Comparison of ENCODE assay signal across 23 cellular contexts in the genomic region with DNA sequence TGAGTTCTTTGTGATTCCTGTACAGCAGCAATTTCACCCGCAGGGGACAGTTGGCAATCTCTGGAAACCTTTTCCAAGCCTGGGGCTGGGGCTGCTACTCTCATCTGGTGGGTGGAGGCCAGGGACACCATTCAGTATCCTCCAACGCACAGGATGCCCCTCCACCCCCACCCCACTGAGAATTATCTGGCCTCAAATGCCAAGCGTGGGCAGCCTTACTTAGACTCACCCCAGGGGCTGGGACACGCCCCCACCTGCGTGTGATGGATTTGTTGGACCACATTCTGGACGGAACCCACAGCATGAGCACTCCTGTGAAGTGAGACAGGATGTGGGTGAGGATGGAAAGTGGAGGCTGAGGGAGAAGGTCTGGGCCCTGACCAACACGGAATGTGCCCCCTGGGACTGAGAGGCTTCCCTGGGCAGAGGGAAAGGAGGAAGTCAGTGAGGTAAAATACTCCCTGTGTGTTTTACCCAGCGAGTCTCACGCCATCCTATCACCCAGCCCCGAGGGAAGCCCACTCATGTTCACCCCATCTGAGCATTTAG. TPM values are rescaled to one million over a fixed set of nuclear protein-coding genes. Genes with fewer than 3 reads are reported as not detected.
A peak's percentile ranks its signal among the peaks of the same experiment; 100 is the strongest.
DNase-seq lines count a peak whose midpoint lies in the region; ATAC-seq, FAIRE-seq and TF ChIP-seq lines count a peak whose summit lies in the region.
"Had no signal": no experiment of that assay in that cellular context is flagged by ENCODE, and none has a peak within 500 bp of the region (broad histone marks: within the 10 kb centered on the region; RNA-seq: fewer than 3 reads in every experiment).

No MANE protein-coding gene starts in this region.

- in situ Hi-C loops in GM23248 (cut with MboI) = no loop called here
- in situ Hi-C loops in transverse colon (cut with MboI; ENCODE audit: low pct_ligation_motif_present in 1 of 4, low pct_unique_long_range_greater_than_20kb in 1 of 4, low sequenced_read_pairs in 3 of 4) = no loop called here

- H3K9me3 ChIP-seq in BLaER1 treated with 17β-estradiol and CSF1 and Interleukin-3, amounts not matched to agents 10 nM and 100 nM (replicated peaks in 1 of 11) = peaks cover 0 to 5% (median 0%) of the 10 kb centered on the region in 11 experiments; a peak in 3 of 22 replicates
- H3K9me3 ChIP-seq in H1 (ENCODE audit: insufficient read depth in 2 of 2, low read depth in 1 of 2, low read length in 1 of 2) (no peaks in the 10 kb centered on the region), GM23248 (ENCODE audit: low read depth) (no peaks in the 10 kb centered on the region), transverse colon (no peaks in the 10 kb centered on the region)
- H3K9me3 ChIP-seq: BE2C had no signal

- no peak overlapping the region for H3K18ac ChIP-seq in H1 (ENCODE audit: extremely low read depth, low read length)

- TF ChIP-seq CTCF in NB4 (IDR thresholded peaks at IDR 0.05; ENCODE audit: low read depth, low read length) (no peak), H1 (IDR thresholded peaks at IDR 0.05; ENCODE audit: control extremely low read depth in 1 of 3, insufficient read depth in 1 of 3, low read depth in 1 of 3, low read length in 3 of 3) (no peak), transverse colon (IDR thresholded peaks at IDR 0.05) (no peak)

- H2AFZ ChIP-seq in H1 (ENCODE audit: low read length) (no peak overlapping the region), GM23248 (no peak overlapping the region)

- POLR2A ChIA-PET in H1 (lab: Charles Lee; ENCODE audit: partially characterized antibody) = interaction anchor here (0.7 to 1.9 kb wide), 3 partner anchors 9 to 119 kb away, joined by 3 to 5 read pairs (median 3); no protein-coding TSS in a partner anchor

- H3K27ac Mint-ChIP-seq in stimulated activated memory B cell treated with anti-CD40 and anti-IgM and Interleukin-4, amounts not matched to agents 10 μg/mL and 1 μg/mL and 100 μg/mL, for 72 hours = no peak overlapping the region
- H3K27ac Mint-ChIP-seq in effector memory CD8-positive, alpha-beta T cell = no peak overlapping the region

- H3K4me2 ChIP-seq in BLaER1 treated with 17β-estradiol and CSF1 and Interleukin-3, amounts not matched to agents 10 nM and 100 nM = peak overlapping the region; percentile 8 to 80 (median 62); a peak in 19 of 22 replicates
- H3K4me2 ChIP-seq in H1 (ENCODE audit: insufficient read depth in 1 of 2, low read depth in 2 of 2, low read length in 2 of 2) = no peak overlapping the region
- H3K4me2 ChIP-seq in GM23248 (ENCODE audit: unreplicated experiment) = no peak overlapping the region

- no peak overlapping the region for H2BK20ac ChIP-seq in H1 (ENCODE audit: low read length)

- H4K91ac ChIP-seq in H1 (replicated peaks; ENCODE audit: insufficient read length, low read length) = no peak overlapping the region

- no peaks in the 10 kb centered on the region for H3K79me1 ChIP-seq in H1 (ENCODE audit: low read depth, low read length)

- H3K9me2 ChIP-seq in GM23248 (ENCODE audit: insufficient read depth) = no peaks in the 10 kb centered on the region

- H3K79me2 ChIP-seq in H1 (ENCODE audit: control insufficient read depth in 1 of 2, insufficient read depth in 2 of 2, low read length in 2 of 2) (no peaks in the 10 kb centered on the region), GM23248 (ENCODE audit: insufficient read depth) (no peaks in the 10 kb centered on the region)

- TF ChIP-seq EP300 in H1 (IDR thresholded peaks at IDR 0.05; ENCODE audit: borderline replicate concordance in 1 of 2, low read depth in 2 of 2, low read length in 2 of 2) (no peak), transverse colon (IDR thresholded peaks at IDR 0.05; ENCODE audit: low read depth) (no peak)

- H2BK5ac ChIP-seq in H1 (ENCODE audit: low read depth, low read length) = no peak overlapping the region

- no peak for TF ChIP-seq RAD21 in H1 (IDR thresholded peaks at IDR 0.05 in 1 of 2, conservative IDR thresholded peaks at IDR 0.05 in 1 of 2; ENCODE audit: low read depth in 2 of 2, low read length in 2 of 2)

- no peaks in the 10 kb centered on the region for H3K23me2 ChIP-seq in H1 (ENCODE audit: low read depth, low read length)

- no peak overlapping the region for H3K23ac ChIP-seq in H1 (ENCODE audit: insufficient read length)

- no peaks in the 10 kb centered on the region for H3K36me3 Mint-ChIP-seq in stimulated activated memory B cell treated with anti-CD40 and anti-IgM and Interleukin-4, amounts not matched to agents 10 μg/mL and 1 μg/mL and 100 μg/mL, for 72 hours
- H3K36me3 Mint-ChIP-seq in effector memory CD8-positive, alpha-beta T cell (ENCODE audit: insufficient read depth) = peaks cover 4% of the 10 kb centered on the region
- H3K36me3 Mint-ChIP-seq: CD4-positive, CD25-positive, alpha-beta regulatory T cell had no signal

- H3K9me3 Mint-ChIP-seq in stimulated activated memory B cell treated with anti-CD40 and anti-IgM and Interleukin-4, amounts not matched to agents 10 μg/mL and 1 μg/mL and 100 μg/mL, for 72 hours = no peaks in the 10 kb centered on the region
- no peaks in the 10 kb centered on the region for H3K9me3 Mint-ChIP-seq in effector memory CD8-positive, alpha-beta T cell

- H3K4me3 Mint-ChIP-seq in stimulated activated memory B cell treated with anti-CD40 and anti-IgM and Interleukin-4, amounts not matched to agents 10 μg/mL and 1 μg/mL and 100 μg/mL, for 72 hours = no peak overlapping the region
- H3K4me3 Mint-ChIP-seq in effector memory CD8-positive, alpha-beta T cell = no peak overlapping the region
- H3K4me3 Mint-ChIP-seq: CD4-positive, CD25-positive, alpha-beta regulatory T cell had no signal

- peaks cover 15 to 70% (median 59%) of the 10 kb centered on the region in 10 experiments; a peak in 19 of 20 replicates for H3K4me1 ChIP-seq in BLaER1 treated with 17β-estradiol and CSF1 and Interleukin-3, amounts not matched to agents 10 nM and 100 nM
- H3K4me1 ChIP-seq in H1 (replicated peaks in 1 of 4; ENCODE audit: control insufficient read depth in 3 of 4, insufficient read depth in 4 of 4, low read length in 3 of 4) = peaks cover 0 to 10% (median 3%) of the 10 kb centered on the region in 4 experiments; a peak in 4 of 7 replicates
- H3K4me1 ChIP-seq in GM23248 (ENCODE audit: insufficient read depth) = no peaks in the 10 kb centered on the region; the same call in 1 of the 2 replicates
- H3K4me1 ChIP-seq in transverse colon = no peaks in the 10 kb centered on the region

- FAIRE-seq in H1 (lab: Jason Lieb, UNC) = no peak
- FAIRE-seq: D721Med, GM12891, H54, HTR-8/SVneo had no signal

- DNase-seq in NB4 (ENCODE audit: low read depth) (peak; percentile 80), H1 (ENCODE audit: low read depth in 1 of 2, low spot score in 2 of 2) (no peak), GM23248 (no peak), transverse colon (no peak)
- DNase-seq in stimulated activated CD4-positive, alpha-beta T cell treated with anti-CD3 and anti-CD28 coated beads, Interleukin-2, amount 100 ng/mL, for 48 hours = no peak
- DNase-seq in effector memory CD8-positive, alpha-beta T cell = no peak
- DNase-seq: 8988T; ACHN; BE2C; CD4-positive, CD25-positive, alpha-beta regulatory T cell; GF-D8; KBM-7; NCI-H1694; NCI-H2029 treated with DMSO at 0.1 percent for 48 hours; NCI-H526 treated with DMSO at 0.1 percent for 48 hours; SHP77 treated with DMSO at 0.1 percent for 48 hours had no signal

- peak; percentile 4 for ATAC-seq in stimulated activated memory B cell treated with anti-CD40 and anti-IgM and Interleukin-4, amounts not matched to agents 10 μg/mL and 1 μg/mL and 100 μg/mL, for 72 hours
- no peak for ATAC-seq in effector memory CD8-positive, alpha-beta T cell (replicated peaks)

- H2BK15ac ChIP-seq in H1 (ENCODE audit: low read length) = 0 out of 2 replicates have a peak overlapping the region, but pooled peaks have one; percentile 61

- H3K4me3 ChIP-seq in BLaER1 treated with 17β-estradiol and CSF1 and Interleukin-3, amounts not matched to agents 10 nM and 100 nM = no peak overlapping the region
- H3K4me3 ChIP-seq in NB4 (ENCODE audit: low read depth, low read length) (no peak overlapping the region), H1 (ENCODE audit: extremely low read depth in 1 of 4, insufficient read depth in 2 of 4, low read depth in 3 of 4, low read length in 4 of 4) (no peak overlapping the region), GM23248 (no peak overlapping the region), transverse colon (no peak overlapping the region)

- 0 out of 22 replicates have a peak overlapping the region, but pooled peaks of 2 of the 11 experiments have one; percentile 4 to 12 for H3K9ac ChIP-seq in BLaER1 treated with 17β-estradiol and CSF1 and Interleukin-3, amounts not matched to agents 10 nM and 100 nM
- H3K9ac ChIP-seq in H1 (replicated peaks in 1 of 4; ENCODE audit: extremely low read depth in 1 of 4, low read depth in 3 of 4, low read length in 3 of 4) (no peak overlapping the region; a peak in 1 of 7 replicates), GM23248 (no peak overlapping the region)

- no peaks in the 10 kb centered on the region for H3K36me3 ChIP-seq in BLaER1 treated with 17β-estradiol and CSF1 and Interleukin-3, amounts not matched to agents 10 nM and 100 nM
- no peaks in the 10 kb centered on the region for H3K36me3 ChIP-seq in H1 (ENCODE audit: control insufficient read depth in 2 of 4, insufficient read depth in 4 of 4, low read length in 3 of 4)
- no peaks in the 10 kb centered on the region for H3K36me3 ChIP-seq in GM23248 (ENCODE audit: low read depth)
- H3K36me3 ChIP-seq in transverse colon = no peaks in the 10 kb centered on the region
- H3K36me3 ChIP-seq: BE2C had no signal

- H3K4me1 Mint-ChIP-seq in stimulated activated memory B cell treated with anti-CD40 and anti-IgM and Interleukin-4, amounts not matched to agents 10 μg/mL and 1 μg/mL and 100 μg/mL, for 72 hours = peaks cover 20% of the 10 kb centered on the region
- H3K4me1 Mint-ChIP-seq in effector memory CD8-positive, alpha-beta T cell (ENCODE audit: low read depth in 2 of 2) = peaks cover 12 to 19% of the 10 kb centered on the region in 2 donors

- WGBS in H1 (ENCODE audit: extremely low coverage in 1 of 2, insufficient coverage in 1 of 2, insufficient read length in 1 of 2, insufficient replicate concordance in 2 of 2, low coverage in 1 of 2, low lambda C conversion rate in 2 of 2, missing lambda C conversion rate in 1 of 2), 2 experiments = 88% methylated on average over 8 of the region's 10 CpGs; no CpG with 5 or more reads in 1 of the 2 experiments
- 85% methylated on average over 9 to 10 of the region's 10 CpGs for WGBS in GM23248 (ENCODE audit: low coverage in 1 of 2, low lambda C conversion rate in 2 of 2, missing lambda C conversion rate in 2 of 2), 2 experiments
- WGBS in transverse colon (ENCODE audit: low coverage in 1 of 2), 2 donors = 68% methylated on average over 10 of the region's 10 CpGs; no CpG with 5 or more reads in 1 of the 2 donors

- CTCF ChIA-PET in H1 (lab: Charles Lee; ENCODE audit: partially characterized antibody) = interaction anchor here (1.1 to 6.2 kb wide), 3 partner anchors 12 to 28 kb away, joined by 3 to 51 read pairs (median 15); partner anchors contain the start of gene RASD2

- no peak overlapping the region for H3K27ac ChIP-seq in BLaER1 treated with 17β-estradiol and CSF1 and Interleukin-3, amounts not matched to agents 10 nM and 100 nM
- H3K27ac ChIP-seq in H1 (ENCODE audit: low read depth, low read length) (no peak overlapping the region), GM23248 (no peak overlapping the region), transverse colon (no peak overlapping the region)

- H4K20me1 ChIP-seq in BLaER1 treated with 17β-estradiol and CSF1 and Interleukin-3, amounts not matched to agents 10 nM and 100 nM = peaks cover 0 to 18% (median 0%) of the 10 kb centered on the region in 11 experiments; a peak in 4 of 22 replicates
- H4K20me1 ChIP-seq in H1 (replicated peaks in 1 of 2; ENCODE audit: control insufficient read depth in 1 of 2, insufficient read depth in 2 of 2, low read length in 2 of 2) (no peaks in the 10 kb centered on the region), GM23248 (ENCODE audit: insufficient read depth) (no peaks in the 10 kb centered on the region)

- peak overlapping the region; percentile 23; the same call in 1 of the 2 replicates for H2BK12ac ChIP-seq in H1 (ENCODE audit: low read depth, low read length)

- no peak overlapping the region for H2AK5ac ChIP-seq in H1 (ENCODE audit: low read depth, low read length)

- intact Hi-C loops in transverse colon (cut with DNase I; ENCODE audit: low total_unique reads) = no loop called here

- H3F3A ChIP-seq in GM23248 (ENCODE audit: insufficient read depth) = no peaks in the 10 kb centered on the region

- no peak overlapping the region for H3K4ac ChIP-seq in H1 (replicated peaks; ENCODE audit: insufficient read length, low read depth, low read length)

- no peak overlapping the region for H4K8ac ChIP-seq in H1 (ENCODE audit: extremely low read depth, insufficient read depth, low read length)

- H3K27me3 ChIP-seq in BLaER1 treated with 17β-estradiol and CSF1 and Interleukin-3, amounts not matched to agents 10 nM and 100 nM = peaks cover 0 to 14% (median 0%) of the 10 kb centered on the region in 11 experiments; a peak in 2 of 22 replicates
- H3K27me3 ChIP-seq in H1 (replicated peaks in 1 of 4; ENCODE audit: control insufficient read depth in 3 of 4, extremely low read depth in 1 of 4, insufficient read depth in 3 of 4, low read length in 3 of 4) (no peaks in the 10 kb centered on the region), GM23248 (replicated peaks; ENCODE audit: insufficient read depth) (no peaks in the 10 kb centered on the region), transverse colon (no peaks in the 10 kb centered on the region)
- H3K27me3 ChIP-seq: BE2C had no signal

- H3K27me3 Mint-ChIP-seq in stimulated activated memory B cell treated with anti-CD40 and anti-IgM and Interleukin-4, amounts not matched to agents 10 μg/mL and 1 μg/mL and 100 μg/mL, for 72 hours = peaks cover 67% of the 10 kb centered on the region
- H3K27me3 Mint-ChIP-seq in effector memory CD8-positive, alpha-beta T cell = peaks cover 13 to 54% of the 10 kb centered on the region in 2 donors

- TF ChIP-seq POLR2A in NB4 (IDR thresholded peaks at IDR 0.05; ENCODE audit: extremely low read depth, insufficient read length) (no peak), H1 (IDR thresholded peaks at IDR 0.05; ENCODE audit: control extremely low read depth in 1 of 2, low read depth in 2 of 2, low read length in 2 of 2) (no peak), transverse colon (IDR thresholded peaks at IDR 0.05) (no peak)

- no peak overlapping the region for H4K5ac ChIP-seq in H1 (ENCODE audit: insufficient read length, low read depth, low read length)

- no peak overlapping the region for H3K14ac ChIP-seq in H1 (ENCODE audit: insufficient read length)

- H3K56ac ChIP-seq in H1 (replicated peaks; ENCODE audit: insufficient read length, low read depth, low read length) = no peak overlapping the region

- H2BK120ac ChIP-seq in H1 (replicated peaks; ENCODE audit: low read depth, low read length) = no peak overlapping the region

RNA-seq across cellular contexts. Expression of gene RASD2, which starts 13.7 kb away (rescaled TPM):
- total RNA-seq in H1 (2021; fragmentation: NEBNext Ultra II Directional; extraction: Animal tissue kit (Norgen Biotek cat#: 25700)) = 4.4 and 5.1 TPM in 2 replicates
- polyA plus RNA-seq in H1 (2011; rRNA removed) (1.9 and 3.8 TPM in 2 replicates), GM23248 (2016; fragmentation: Nextera tagmentation; extraction: Ambion mirVana) (1.5 and 1.6 TPM in 2 replicates)
- polyA plus RNA-seq in H1 (2011; cell fraction: cytosol; rRNA removed) = 1.5 TPM
- polyA plus RNA-seq in H1 (2011; cell fraction: nucleus; rRNA removed) = 2.6 TPM
- 2.0 to 4.3 TPM (median 3.4 TPM) in 4 replicates for polyA plus RNA-seq in H1 (2012, experiment 1 of 2)
- 3.1 TPM for polyA plus RNA-seq in H1 (2012, experiment 2 of 2)
- 3.4 TPM for polyA plus RNA-seq in H1 (2013, experiment 1 of 2)
- polyA plus RNA-seq in H1 (2013, experiment 2 of 2) = 3.6 TPM
- polyA minus RNA-seq in H1 (2011; rRNA and poly(A)+ RNA removed) = 1.5 and 1.9 TPM in 2 replicates
- polyA minus RNA-seq in H1 (2011; cell fraction: cytosol; rRNA and poly(A)+ RNA removed) = 3.6 TPM
- polyA minus RNA-seq in H1 (2011; cell fraction: nucleus; rRNA and poly(A)+ RNA removed) = 1.8 TPM
- total RNA-seq in GM23248 (2014; rRNA removed; shearing (Covaris generic)) = 0.76 and 3.7 TPM in 2 replicates
- total RNA-seq in transverse colon = 10 to 100 TPM in 3 of 4 donors, 1 to 10 TPM in 1; 8.5 to 19.7 (median 13.9) TPM
- total RNA-seq: MCF 10A had no signal

Comparison
In these comparisons a context has a peak if more than half of its experiments do, and no peak if none do; other contexts are left out.
1. H3K4me2 ChIP-seq: peak in BLaER1 treated with 17β-estradiol and CSF1 and Interleukin-3, amounts not matched to agents 10 nM and 100 nM (11 of 11); none in H1 (0 of 2) and GM23248 (single experiment).